In genomic region chr19:18170714-18171255, GRCh38 we compare ENCODE assay signal across 1 cellular context.
TF ChIP-seq lines count a peak whose summit lies in the region.

No MANE protein-coding gene starts in this region.

TF ChIP-seq in GM23338, 12 proteins besides CTCF, POLR2A, EP300 and RAD21:
- no peak for TF ChIP-seq EZH2 (IDR thresholded peaks at IDR 0.05; ENCODE audit: low read depth, unreplicated experiment)
- TF ChIP-seq NANOG (IDR thresholded peaks at IDR 0.05; ENCODE audit: borderline replicate concordance), result no peak
- no peak for TF ChIP-seq JUNB (IDR thresholded peaks at IDR 0.05; ENCODE audit: unreplicated experiment)
- no peak for TF ChIP-seq EZH2phosphoT487 (IDR thresholded peaks at IDR 0.05; ENCODE audit: unreplicated experiment)
- TF ChIP-seq REST (IDR thresholded peaks at IDR 0.05; ENCODE audit: unreplicated experiment), result no peak
- TF ChIP-seq CREB1 (CRISPR knock-in tag; IDR thresholded peaks at IDR 0.05; ENCODE audit: low read depth), result no peak
- no peak for TF ChIP-seq ZNF331 (CRISPR knock-in tag; IDR thresholded peaks at IDR 0.05; ENCODE audit: low read depth)
- no peak for TF ChIP-seq ZNF462 (CRISPR knock-in tag; IDR thresholded peaks at IDR 0.05)
- TF ChIP-seq STAT1 (IDR thresholded peaks at IDR 0.05; ENCODE audit: unreplicated experiment), result no peak
- no peak for TF ChIP-seq POLR2AphosphoS5 (IDR thresholded peaks at IDR 0.05; ENCODE audit: low read depth)
- no peak for TF ChIP-seq ETS1 (IDR thresholded peaks at IDR 0.05)
- TF ChIP-seq ZNF114 (CRISPR knock-in tag; IDR thresholded peaks at IDR 0.05), result no peak
